15 cellular contexts compared by ENCODE assay signal in genomic region chr5:159531554-159532105, GRCh38.
A peak's percentile ranks its signal among the peaks of the same experiment; 100 is the strongest.
DNase-seq lines count a peak whose midpoint lies in the region; ATAC-seq and TF ChIP-seq lines count a peak whose summit lies in the region.
"Had no signal": no experiment of that assay in that cellular context is flagged by ENCODE, and none has a peak within 500 bp of the region (broad histone marks: within the 10 kb centered on the region; RNA-seq: fewer than 3 reads in every experiment).

No MANE protein-coding gene starts in this region.

- no peak overlapping the region for H2AFZ ChIP-seq in PC-3 (ENCODE audit: low read length)

- no peaks in the 10 kb centered on the region for H3K36me3 ChIP-seq in DOHH2 (ENCODE audit: control insufficient read depth, low read length)
- no peaks in the 10 kb centered on the region for H3K36me3 ChIP-seq in PC-3 (ENCODE audit: low read depth, low read length)

- no peak overlapping the region for H3K9ac ChIP-seq in PC-3 (ENCODE audit: low read length)

- no peaks in the 10 kb centered on the region for H3F3A ChIP-seq in DOHH2 (ENCODE audit: control insufficient read depth, insufficient read depth)
- H3F3A ChIP-seq in PC-3 (ENCODE audit: low read length, unreplicated experiment) = no peaks in the 10 kb centered on the region

- H3K4me3 ChIP-seq in DOHH2 (ENCODE audit: low read length) (no peak overlapping the region), PC-3 (ENCODE audit: low read length) (no peak overlapping the region), epithelial cell of esophagus (ENCODE audit: low read length) (no peak overlapping the region)

- POLR2A ChIA-PET in PC-3 (lab: Charles Lee; ENCODE audit: unreplicated experiment) = no interaction called here
- POLR2A ChIA-PET in HEK293T (lab: Yijun Ruan, JAX) = no interaction called here

- no peak overlapping the region for H3K4me2 ChIP-seq in DOHH2 (ENCODE audit: low read length)
- no peak overlapping the region for H3K4me2 ChIP-seq in PC-3 (ENCODE audit: low read length)

- no peaks in the 10 kb centered on the region for H3K9me2 ChIP-seq in DOHH2 (replicated peaks; ENCODE audit: control insufficient read depth, low read length)
- no peaks in the 10 kb centered on the region for H3K9me2 ChIP-seq in PC-3 (replicated peaks; ENCODE audit: low read length)

- no peak overlapping the region for H3K27ac ChIP-seq in DOHH2 (ENCODE audit: low read depth, low read length)
- no peak overlapping the region for H3K27ac ChIP-seq in PC-3 (ENCODE audit: low read length)

- peak; percentile 42 for ATAC-seq in PC-3
- ATAC-seq: CD8-positive, alpha-beta T cell; WTC11 had no signal

- TF ChIP-seq CTCF in DOHH2 (IDR thresholded peaks at IDR 0.05; ENCODE audit: low read depth, low read length, poor library complexity, severe bottlenecking) (peak; percentile 19), PC-3 (conservative IDR thresholded peaks at IDR 0.05; ENCODE audit: low read depth, low read length) (peak; percentile 48; the same call in 1 of the 2 replicates), epithelial cell of esophagus (IDR thresholded peaks at IDR 0.05; ENCODE audit: insufficient read depth, low read depth, low read length, missing control alignments) (peak; percentile 26)

- no peaks in the 10 kb centered on the region for H3K27me3 ChIP-seq in DOHH2 (ENCODE audit: control insufficient read depth, low read length)
- no peaks in the 10 kb centered on the region for H3K27me3 ChIP-seq in PC-3 (ENCODE audit: low read length)

- BruUV-seq in PC-3 (replicated peaks; lab: Mats Ljungman, UMichigan) = no TSS peak

- intact Hi-C loops in PC-3 (cut with micrococcal nuclease) = loop anchor here (1.0 to 5.0 kb wide), 2 partner anchors 385 to 456 kb away; partner anchors contain the start of gene ADRA1B

- CTCF ChIA-PET in PC-3 (lab: Charles Lee) (interaction anchor here (0.5 kb wide), 1 partner anchor 1699 kb away, joined by 4 read pairs; no protein-coding TSS in a partner anchor), HEK293T (lab: Yijun Ruan, JAX) (no interaction called here)

- H3K4me1 ChIP-seq in DOHH2 (ENCODE audit: control insufficient read depth, low read length) (no peaks in the 10 kb centered on the region), PC-3 (ENCODE audit: insufficient read depth, low read length) (no peaks in the 10 kb centered on the region)

- no peaks in the 10 kb centered on the region for H4K20me1 ChIP-seq in DOHH2 (ENCODE audit: control insufficient read depth, insufficient read depth, low read depth, low read length)
- H4K20me1 ChIP-seq in PC-3 (ENCODE audit: low read length) = no peaks in the 10 kb centered on the region

- H3K9me3 ChIP-seq in DOHH2 (ENCODE audit: control insufficient read depth, insufficient read depth, low read length) (no peaks in the 10 kb centered on the region), PC-3 (ENCODE audit: low read length) (no peaks in the 10 kb centered on the region)

- H3K79me2 ChIP-seq in DOHH2 (ENCODE audit: control insufficient read depth, low read length) (no peaks in the 10 kb centered on the region), PC-3 (ENCODE audit: low read length) (no peaks in the 10 kb centered on the region)

- DNase-seq in PC-3 (peak; percentile 36), epithelial cell of esophagus (ENCODE audit: low read depth) (no peak), superior temporal gyrus (ENCODE audit: extremely low spot score) (peak; percentile 38), HEK293T (ENCODE audit: extremely low spot score) (no peak), NCI-H2196 treated with DMSO at 0.1 percent for 48 hours (lab: John Stamatoyannopoulos, UW; ENCODE audit: unreplicated experiment) (no peak), T-helper 2 cell (no peak)
- DNase-seq: aorta; CD8-positive, alpha-beta T cell; hypothalamus; NCI-H1092 treated with DMSO at 0.1 percent for 48 hours; NCI-H748 treated with DMSO at 0.1 percent for 48 hours; stimulated activated CD4-positive, alpha-beta T cell treated with anti-CD3 and anti-CD28 coated beads, Interleukin-4, amount 100 ng/mL, for 24 hours; stimulated activated CD8-positive, alpha-beta memory T cell treated with anti-CD3 and anti-CD28 coated beads, Interleukin-4, amount 100 ng/mL, for 48 hours had no signal

TF ChIP-seq in HEK293T, 16 proteins besides CTCF, POLR2A, EP300 and RAD21:
- TF ChIP-seq FOXM1 (IDR thresholded peaks at IDR 0.05; ENCODE audit: borderline replicate concordance) (no peak), CTBP1 (IDR thresholded peaks at IDR 0.05; ENCODE audit: borderline replicate concordance) (no peak), ARNT (IDR thresholded peaks at IDR 0.05) (no peak), FOXK2 (IDR thresholded peaks at IDR 0.05) (no peak), PKNOX1 (IDR thresholded peaks at IDR 0.05) (no peak), BHLHE40 (IDR thresholded peaks at IDR 0.05; ENCODE audit: borderline replicate concordance) (no peak), SP1 (IDR thresholded peaks at IDR 0.05) (no peak), TARDBP (IDR thresholded peaks at IDR 0.05) (no peak), ELF4 (IDR thresholded peaks at IDR 0.05) (no peak), LEF1 (IDR thresholded peaks at IDR 0.05; ENCODE audit: borderline replicate concordance) (no peak), FOXA1 (IDR thresholded peaks at IDR 0.05) (no peak), L3MBTL2 (conservative IDR thresholded peaks at IDR 0.05) (no peak), ZNF384 (IDR thresholded peaks at IDR 0.05) (no peak)

Comparison
In these comparisons a context has a peak if more than half of its experiments do, and no peak if none do; other contexts are left out.
1. DNase-seq: peak in PC-3 (single experiment) and superior temporal gyrus (single experiment); none in epithelial cell of esophagus (single experiment), HEK293T (single experiment), NCI-H2196 treated with DMSO at 0.1 percent for 48 hours (single experiment) and T-helper 2 cell (0 of 5).
2. Peak in every context shown above with its lines, with median percentiles within 50 percentile points of each other: CTCF ChIP-seq.